ENCODE assay signal across 31 cellular contexts in the genomic region with DNA sequence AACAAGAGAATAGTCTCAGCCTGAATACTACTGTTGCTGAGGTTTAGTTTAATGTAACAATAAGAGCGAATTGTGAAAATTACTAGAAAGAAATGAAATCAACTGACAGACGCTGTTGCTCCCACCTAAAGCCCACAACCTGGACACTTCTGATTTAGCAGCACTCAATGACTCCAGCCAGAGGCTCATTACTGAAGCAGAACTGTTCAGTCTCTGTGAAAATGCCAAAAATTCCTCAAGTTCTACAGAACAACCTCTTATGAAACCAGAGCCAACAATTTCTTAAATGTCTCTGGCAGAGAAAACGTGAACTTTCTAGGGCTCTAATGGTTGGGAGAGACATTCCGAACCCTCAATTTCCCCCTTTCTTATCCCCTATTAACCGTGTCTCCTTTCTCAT. TPM values are rescaled to one million over a fixed set of nuclear protein-coding genes. Genes with fewer than 3 reads are reported as not detected.
DNase-seq lines count a peak whose midpoint lies in the region; ATAC-seq and TF ChIP-seq lines count a peak whose summit lies in the region.
"Had no signal": no experiment of that assay in that cellular context is flagged by ENCODE, and none has a peak within 500 bp of the region (broad histone marks: within the 10 kb centered on the region; RNA-seq: fewer than 3 reads in every experiment).

No MANE protein-coding gene starts in this region.

- intact Hi-C loops in psoas muscle (cut with DNase I): no loop called here

- H3K4me3 ChIP-seq in SK-N-SH (ENCODE audit: low read depth in 2 of 2, low read length in 1 of 2): no peak overlapping the region
- H3K4me3 ChIP-seq in psoas muscle: no peak overlapping the region
- no peak overlapping the region for H3K4me3 ChIP-seq in H7 (ENCODE audit: insufficient read depth, low read depth, low read length)
- H3K4me3 ChIP-seq: neural progenitor cell, right lobe of liver, vagina had no signal

- H3F3A ChIP-seq in SK-N-SH (replicated peaks; ENCODE audit: insufficient read depth): no peaks in the 10 kb centered on the region

- no peak for TF ChIP-seq RAD21 in SK-N-SH (IDR thresholded peaks at IDR 0.05; ENCODE audit: low read length)

- WGBS in SK-N-SH (ENCODE audit: low lambda C conversion rate): 90% methylated on average over 5 of the region's 5 CpGs
- WGBS in psoas muscle, 3 donors: 70 to 84% (median 72%) methylated on average over 5 of the region's 5 CpGs

- H3K9me3 ChIP-seq in SK-N-SH (no peaks in the 10 kb centered on the region), psoas muscle (no peaks in the 10 kb centered on the region)
- H3K9me3 ChIP-seq: right lobe of liver, vagina had no signal

- CTCF ChIA-PET in SK-N-SH (lab: Yijun Ruan, JAX): interaction anchor here (1.1 to 2.4 kb wide), 2 partner anchors 92 to 212 kb away, joined by 3 to 8 read pairs; no protein-coding TSS in a partner anchor

- peaks cover 18% of the 10 kb centered on the region for H3K36me3 Mint-ChIP-seq in mesothelial cell of epicardium

- H3K27me3 ChIP-seq in SK-N-SH (ENCODE audit: insufficient read depth) (no peaks in the 10 kb centered on the region), psoas muscle (ENCODE audit: insufficient read depth in 3 of 3, low read length in 2 of 3) (no peaks in the 10 kb centered on the region), H7 (ENCODE audit: control insufficient read depth, insufficient read depth, low read length) (no peaks in the 10 kb centered on the region; the same call in 1 of the 2 replicates)
- H3K27me3 ChIP-seq: neural progenitor cell, right lobe of liver, vagina had no signal

- TF ChIP-seq CTCF in SK-N-SH (IDR thresholded peaks at IDR 0.05) (no peak), mesothelial cell of epicardium (IDR thresholded peaks at IDR 0.05; ENCODE audit: unreplicated experiment) (no peak), psoas muscle (IDR thresholded peaks at IDR 0.05) (no peak)

- H3K4me1 Mint-ChIP-seq in mesothelial cell of epicardium: peaks cover 8% of the 10 kb centered on the region

- peak; percentile 25; the same call in 2 of the 3 replicates for ATAC-seq in SK-N-SH treated with all-trans-retinoic acid at 6 μM for 48 hours
- no peak for ATAC-seq in psoas muscle
- ATAC-seq: activated T-cell treated with anti-CD3 and anti-CD28 coated beads, Interleukin-2, amount 50 U/mL, for 72 hours; Panc1; right lobe of liver; stimulated activated naive B cell treated with anti-CD40 and anti-IgM and Interleukin-4, amounts not matched to agents 10 μg/mL and 1 μg/mL and 100 μg/mL, for 72 hours had no signal

- H3K4me1 ChIP-seq in SK-N-SH (ENCODE audit: control insufficient read depth in 1 of 2, insufficient read depth in 2 of 2, low read depth in 1 of 2, low read length in 1 of 2) (peaks cover 0 to 14% of the 10 kb centered on the region in 2 experiments; a peak in 3 of 4 replicates), psoas muscle (peaks cover 10% of the 10 kb centered on the region)
- H3K4me1 ChIP-seq: vagina had no signal

- POLR2A ChIA-PET in SK-N-SH (lab: Yijun Ruan, JAX): no interaction called here

- peaks cover 24 to 28% of the 10 kb centered on the region in 2 experiments for H3K36me3 ChIP-seq in SK-N-SH (replicated peaks in 1 of 2; ENCODE audit: control insufficient read depth in 1 of 2, insufficient read depth in 2 of 2, low read length in 1 of 2)
- peaks cover 9 to 35% of the 10 kb centered on the region in 2 donors for H3K36me3 ChIP-seq in psoas muscle (ENCODE audit: insufficient read depth in 1 of 2, low read depth in 1 of 2)
- peaks cover 15% of the 10 kb centered on the region for H3K36me3 ChIP-seq in H7 (replicated peaks; ENCODE audit: control insufficient read depth, insufficient read depth, low read length)
- H3K36me3 ChIP-seq: neural progenitor cell had no signal

- no peak for TF ChIP-seq EP300 in SK-N-SH (IDR thresholded peaks at IDR 0.05; ENCODE audit: borderline replicate concordance in 1 of 2, low read depth in 1 of 2, low read length in 1 of 2)

- H3K4me3 Mint-ChIP-seq in mesothelial cell of epicardium: no peak overlapping the region
- H3K4me3 Mint-ChIP-seq: activated naive CD4-positive, alpha-beta T cell treated with anti-CD3 and anti-CD28 coated beads for 36 hours; activated T-cell treated with anti-CD3 and anti-CD28 coated beads, Interleukin-2, amount 50 U/mL, for 72 hours; CD8-positive, alpha-beta memory T cell; dendritic cell treated with granulocyte-macrophage colony-stimulating factor and Interleukin-4, amounts not matched to agents 40 ng/mL and 50 ng/mL, for 4 days; neural progenitor cell; stimulated activated naive B cell treated with anti-CD40 and anti-IgM and Interleukin-4, amounts not matched to agents 10 μg/mL and 1 μg/mL and 100 μg/mL, for 72 hours had no signal

- H3K27ac ChIP-seq in SK-N-SH (ENCODE audit: low read depth in 2 of 2, low read length in 1 of 2) (peak overlapping the region in 1 of 2 experiments; percentile 29; a peak in 1 of 4 replicates), psoas muscle (no peak overlapping the region)
- H3K27ac ChIP-seq: 22Rv1, neural progenitor cell, right lobe of liver, vagina had no signal

- peaks cover 6% of the 10 kb centered on the region; the same call in 1 of the 2 replicates for H4K20me1 ChIP-seq in SK-N-SH (ENCODE audit: insufficient read depth)

- H3K9me3 Mint-ChIP-seq in mesothelial cell of epicardium: no peaks in the 10 kb centered on the region
- H3K9me3 Mint-ChIP-seq: activated naive CD4-positive, alpha-beta T cell treated with anti-CD3 and anti-CD28 coated beads for 36 hours; activated T-cell treated with anti-CD3 and anti-CD28 coated beads, Interleukin-2, amount 50 U/mL, for 72 hours; CD8-positive, alpha-beta memory T cell; dendritic cell treated with granulocyte-macrophage colony-stimulating factor and Interleukin-4, amounts not matched to agents 40 ng/mL and 50 ng/mL, for 4 days; neural progenitor cell; stimulated activated naive B cell treated with anti-CD40 and anti-IgM and Interleukin-4, amounts not matched to agents 10 μg/mL and 1 μg/mL and 100 μg/mL, for 72 hours had no signal

- no peak overlapping the region for H2AFZ ChIP-seq in SK-N-SH (ENCODE audit: low read depth)
- H2AFZ ChIP-seq: neural progenitor cell had no signal

- DNase-seq in SK-N-SH (no peak), dedifferentiated amniotic fluid mesenchymal stem cell (ENCODE audit: extremely low spot score) (peak; percentile 39), mesothelial cell of epicardium (ENCODE audit: low spot score in 2 of 2, unreplicated experiment in 2 of 2) (no peak), psoas muscle (no peak), glomerular visceral epithelial cell (ENCODE audit: extremely low spot score) (no peak), NOMO-1 treated with dmso at 0.1 percent for 144 hours (lab: John Stamatoyannopoulos, UW; ENCODE audit: unreplicated experiment) (no peak), H7 (no peak)
- DNase-seq: activated CD4-positive, alpha-beta T cell treated with anti-CD3 and anti-CD28 coated beads, Interleukin-2, amount 50 U/mL, for 4 hours; activated CD4-positive, CD25-positive, alpha-beta regulatory T cell; activated naive CD4-positive, alpha-beta T cell treated with anti-CD3 and anti-CD28 coated beads for 36 hours; activated T-cell treated with anti-CD3 and anti-CD28 coated beads, Interleukin-2, amount 50 U/mL, for 72 hours; AML-193; CD8-positive, alpha-beta memory T cell; DMS 273 treated with DMSO at 0.1 percent for 48 hours; GOT3; mammary epithelial cell; NCI-H1048; NCI-H1930; NCI-H69; posterior cingulate gyrus; right lobe of liver; SHP77; stimulated activated CD4-positive, alpha-beta T cell treated with anti-CD3 and anti-CD28 coated beads, Interleukin-4, amount 100 ng/mL, for 4 hours; stimulated activated naive B cell treated with anti-CD40 and anti-IgM and Interleukin-4, amounts not matched to agents 10 μg/mL and 1 μg/mL and 100 μg/mL, for 72 hours; SW 1271 had no signal

- H3K9me2 ChIP-seq in SK-N-SH: no peaks in the 10 kb centered on the region

- no peaks in the 10 kb centered on the region for H3K27me3 Mint-ChIP-seq in mesothelial cell of epicardium (ENCODE audit: low read depth)
- H3K27me3 Mint-ChIP-seq: CD8-positive, alpha-beta memory T cell; dendritic cell treated with granulocyte-macrophage colony-stimulating factor and Interleukin-4, amounts not matched to agents 40 ng/mL and 50 ng/mL, for 4 days; stimulated activated naive B cell treated with anti-CD40 and anti-IgM and Interleukin-4, amounts not matched to agents 10 μg/mL and 1 μg/mL and 100 μg/mL, for 72 hours had no signal

- no peak overlapping the region for H3K9ac ChIP-seq in SK-N-SH
- H3K9ac ChIP-seq: neural progenitor cell had no signal

- peaks cover 66% of the 10 kb centered on the region for H3K79me2 ChIP-seq in SK-N-SH (ENCODE audit: insufficient read depth)

- peak overlapping the region; percentile 23 for H3K27ac Mint-ChIP-seq in mesothelial cell of epicardium
- H3K27ac Mint-ChIP-seq: activated naive CD4-positive, alpha-beta T cell treated with anti-CD3 and anti-CD28 coated beads for 36 hours; activated T-cell treated with anti-CD3 and anti-CD28 coated beads, Interleukin-2, amount 50 U/mL, for 72 hours; dendritic cell treated with granulocyte-macrophage colony-stimulating factor and Interleukin-4, amounts not matched to agents 40 ng/mL and 50 ng/mL, for 4 days; neural progenitor cell; stimulated activated naive B cell treated with anti-CD40 and anti-IgM and Interleukin-4, amounts not matched to agents 10 μg/mL and 1 μg/mL and 100 μg/mL, for 72 hours had no signal

- H3K4me2 ChIP-seq in SK-N-SH: no peak overlapping the region
- H3K4me2 ChIP-seq: neural progenitor cell had no signal

TF ChIP-seq in SK-N-SH treated with all-trans-retinoic acid at 6 μM for 48 hours, 23 proteins besides CTCF, POLR2A, EP300 and RAD21 (continues in another document):
- TF ChIP-seq OSR1 (CRISPR knock-in tag; IDR thresholded peaks at IDR 0.05) (no peak), BACH2 (CRISPR knock-in tag; IDR thresholded peaks at IDR 0.05; ENCODE audit: borderline replicate concordance) (no peak)

TF ChIP-seq in SK-N-SH, 30 proteins besides CTCF, POLR2A, EP300 and RAD21 (continues in another document):
- no peak for TF ChIP-seq TAF1 (IDR thresholded peaks at IDR 0.05; ENCODE audit: borderline replicate concordance, low read depth, low read length)
- no peak for TF ChIP-seq RXRA (IDR thresholded peaks at IDR 0.05; ENCODE audit: borderline replicate concordance, low read depth)
- TF ChIP-seq ELF1 (IDR thresholded peaks at IDR 0.05): no peak

RNA-seq across cellular contexts. Expression of a gene that starts 9.9 kb away (rescaled TPM):
- polyA plus RNA-seq in SK-N-SH (2012; rRNA removed) (80.9 and 92.0 TPM in 2 replicates), psoas muscle (10 to 100 TPM; 37.1 to 61.9 (median 47.6) TPM)
- 56.1 and 64.2 TPM in 2 replicates for polyA plus RNA-seq in SK-N-SH (2012; cell fraction: cytosol; rRNA removed)
- polyA plus RNA-seq in SK-N-SH (2012; cell fraction: nucleus; rRNA removed): 162 and 164 TPM in 2 replicates
- total RNA-seq in mesothelial cell of epicardium (105 to 112 TPM (median 107 TPM) in 3 replicates), psoas muscle (10 to 100 TPM; 47.9 to 60.4 (median 50.2) TPM)
- 60.9 and 63.3 TPM in 2 replicates for total RNA-seq in H7 (2014; rRNA removed; shearing (Covaris generic))

RNA-seq across cellular contexts. Expression of a gene that starts 10.2 kb away (rescaled TPM):
- polyA plus RNA-seq in SK-N-SH (2012; rRNA removed) (16.6 and 21.7 TPM in 2 replicates), psoas muscle (10 to 100 TPM in 2 of 3 donors, 1 to 10 TPM in 1; 7.1 to 18.2 (median 11.0) TPM)
- 18.7 and 21.4 TPM in 2 replicates for polyA plus RNA-seq in SK-N-SH (2012; cell fraction: cytosol; rRNA removed)
- polyA plus RNA-seq in SK-N-SH (2012; cell fraction: nucleus; rRNA removed): 16.3 and 28.5 TPM in 2 replicates
- total RNA-seq in mesothelial cell of epicardium (43.8 to 50.7 TPM (median 44.0 TPM) in 3 replicates), psoas muscle (10 to 100 TPM; 14.6 to 19.5 (median 16.7) TPM)
- 31.0 and 49.8 TPM in 2 replicates for total RNA-seq in H7 (2014; rRNA removed; shearing (Covaris generic))
